21 cellular contexts compared by ENCODE assay signal in genomic region chr4:66929748-66930147, GRCh38.
DNase-seq lines count a peak whose midpoint lies in the region; ATAC-seq and TF ChIP-seq lines count a peak whose summit lies in the region.
"Had no signal": no experiment of that assay in that cellular context is flagged by ENCODE, and none has a peak within 500 bp of the region (broad histone marks: within the 10 kb centered on the region; RNA-seq: fewer than 3 reads in every experiment).

No MANE protein-coding gene starts in this region.

- H3K4me1 ChIP-seq in PC-9 (replicated peaks; ENCODE audit: insufficient read depth) (no peaks in the 10 kb centered on the region), heart left ventricle (peaks cover 0 to 4% (median 0%) of the 10 kb centered on the region in 12 donors)
- H3K4me1 ChIP-seq: upper lobe of left lung had no signal

- H3K36me3 ChIP-seq in PC-9 (ENCODE audit: low read depth) (no peaks in the 10 kb centered on the region), heart left ventricle (no peaks in the 10 kb centered on the region)
- H3K36me3 ChIP-seq: heart right ventricle, upper lobe of left lung had no signal

- DNase-seq in DMS 273 treated with DMSO at 0.1 percent for 48 hours (lab: John Stamatoyannopoulos, UW), result peak; percentile 69
- peak; percentile 83 for DNase-seq in NCI-H1694 (lab: John Stamatoyannopoulos, UW)
- peak; percentile 79 to 88 for DNase-seq in NCI-H524 (lab: John Stamatoyannopoulos, UW)
- peak; percentile 51 for DNase-seq in inferior parietal cortex (ENCODE audit: extremely low spot score)
- no peak for DNase-seq in pons (ENCODE audit: low spot score)
- DNase-seq in PC-9, result no peak
- DNase-seq in heart left ventricle, result no peak
- DNase-seq: activated effector memory CD4-positive, alpha-beta T cell treated with anti-CD3 and anti-CD28 coated beads, Interleukin-2, amount 50 U/mL, for 16 hours; activated naive CD8-positive, alpha-beta T cell treated with anti-CD3 and anti-CD28 coated beads, Interleukin-2, amount 50 U/mL, for 24 hours; CD4-positive, CD25-positive, alpha-beta regulatory T cell; effector CD8-positive, alpha-beta T cell; heart right ventricle; left cardiac atrium; SK-N-SH; small intestine; stimulated activated CD4-positive, alpha-beta T cell treated with anti-CD3 and anti-CD28 coated beads, Interleukin-2, amount 100 ng/mL, for 24 hours; T-helper 2 cell; upper lobe of left lung had no signal

- H3K4me2 ChIP-seq in PC-9, result no peak overlapping the region
- H3K4me2 ChIP-seq: SK-N-SH had no signal

- BruUV-seq in PC-9 (replicated peaks; lab: Mats Ljungman, UMichigan), result no TSS peak

- H3K9me2 ChIP-seq in PC-9 (ENCODE audit: insufficient read depth), result no peaks in the 10 kb centered on the region
- H3K9me2 ChIP-seq: SK-N-SH had no signal

- WGBS in heart left ventricle, 4 donors, result 41 to 69% (median 55%) methylated on average over 1 of the region's 1 CpG

- no peaks in the 10 kb centered on the region for H3K79me2 ChIP-seq in PC-9 (ENCODE audit: low read depth)

- H3K4me3 ChIP-seq in PC-9 (no peak overlapping the region), heart left ventricle (no peak overlapping the region)
- H3K4me3 ChIP-seq: body of pancreas, heart right ventricle, upper lobe of left lung had no signal

- H3K27me3 ChIP-seq in PC-9 (ENCODE audit: insufficient read depth, low read depth), result no peaks in the 10 kb centered on the region
- no peaks in the 10 kb centered on the region for H3K27me3 ChIP-seq in heart left ventricle
- H3K27me3 ChIP-seq: body of pancreas, heart right ventricle, upper lobe of left lung had no signal

- intact Hi-C loops in PC-9 (cut with micrococcal nuclease; ENCODE audit: unreplicated experiment) (no loop called here), heart left ventricle (cut with DNase I) (no loop called here)

- no peaks in the 10 kb centered on the region for H3K9me3 ChIP-seq in PC-9 (ENCODE audit: insufficient read depth, low read depth)
- no peaks in the 10 kb centered on the region for H3K9me3 ChIP-seq in heart left ventricle
- H3K9me3 ChIP-seq: body of pancreas, heart right ventricle, SK-N-SH, upper lobe of left lung had no signal

- no peaks in the 10 kb centered on the region for H4K20me1 ChIP-seq in PC-9 (ENCODE audit: insufficient read depth)

- no peaks in the 10 kb centered on the region for H3F3A ChIP-seq in PC-9 (ENCODE audit: insufficient read depth, low read depth)

- H3K27ac ChIP-seq in PC-9 (no peak overlapping the region), heart left ventricle (no peak overlapping the region)
- H3K27ac ChIP-seq: body of pancreas, heart right ventricle, RWPE1, upper lobe of left lung had no signal

- H2AFZ ChIP-seq in PC-9, result no peak overlapping the region

- no peak for ATAC-seq in heart left ventricle
- ATAC-seq in HG03025 (IDR thresholded peaks at IDR 0.05; ENCODE audit: low FRiP score, unreplicated experiment), result no peak
- ATAC-seq: activated naive CD8-positive, alpha-beta T cell treated with anti-CD3 and anti-CD28 coated beads, Interleukin-2, amount 50 U/mL, for 24 hours; body of pancreas; heart right ventricle; left cardiac atrium had no signal

- no peak for TF ChIP-seq POLR2A in heart left ventricle (IDR thresholded peaks at IDR 0.05)

- CTCF ChIA-PET in PC-9 (lab: Charles Lee), result no interaction called here

- TF ChIP-seq CTCF in PC-9 (conservative IDR thresholded peaks at IDR 0.05) (no peak), heart left ventricle (IDR thresholded peaks at IDR 0.05) (no peak)

- POLR2A ChIA-PET in PC-9 (lab: Charles Lee; ENCODE audit: unreplicated experiment), result no interaction called here

Comparison
In these comparisons a context has a peak if more than half of its experiments do, and no peak if none do; other contexts are left out.
1. DNase-seq: peak in DMS 273 treated with DMSO at 0.1 percent for 48 hours (single experiment), NCI-H1694 (single experiment), NCI-H524 (2 of 2) and inferior parietal cortex (single experiment); none in pons (single experiment), PC-9 (0 of 2) and heart left ventricle (0 of 5).